8 cellular contexts compared by ENCODE assay signal in genomic region chr6:11354019-11354418, GRCh38.
DNase-seq lines count a peak whose midpoint lies in the region; ATAC-seq and TF ChIP-seq lines count a peak whose summit lies in the region.

No MANE protein-coding gene starts in this region.

- H3K9me3 Mint-ChIP-seq in activated CD4-positive, alpha-beta T cell treated with anti-CD3 and anti-CD28 coated beads, Interleukin-2, amount 10 ng/mL, durations not matched to agents 7 days and 5 days: peaks cover 27% of the 10 kb centered on the region

- POLR2A ChIA-PET in activated CD4-positive, alpha-beta T cell treated with anti-CD3 and anti-CD28 coated beads, Interleukin-2, amount 10 ng/mL, durations not matched to agents 7 days and 5 days (lab: Charles Lee): interaction anchor here (0.7 to 1.3 kb wide), 2 partner anchors 13 to 96 kb away, joined by 7 to 10 read pairs; no protein-coding TSS in a partner anchor

- H3K27ac ChIP-seq in coronary artery (peak overlapping the region; percentile 86 to 94), uterus (peak overlapping the region; percentile 78 to 84)

- peak overlapping the region; percentile 5 for H3K4me3 Mint-ChIP-seq in activated CD4-positive, alpha-beta T cell treated with anti-CD3 and anti-CD28 coated beads, Interleukin-2, amount 10 ng/mL, durations not matched to agents 7 days and 5 days

- H3K4me1 ChIP-seq in uterus: peaks cover 0 to 5% of the 10 kb centered on the region in 2 donors

- ATAC-seq in GM21786 (IDR thresholded peaks at IDR 0.05; ENCODE audit: unreplicated experiment): peak; percentile 46

- TF ChIP-seq POLR2A in uterus (IDR thresholded peaks at IDR 0.05): peak in 1 of 2 donors; percentile 15

- peaks cover 60% of the 10 kb centered on the region for H3K4me1 Mint-ChIP-seq in activated CD4-positive, alpha-beta T cell treated with anti-CD3 and anti-CD28 coated beads, Interleukin-2, amount 10 ng/mL, durations not matched to agents 7 days and 5 days

- H3K27me3 ChIP-seq in uterus: no peaks in the 10 kb centered on the region

- H3K4me3 ChIP-seq in coronary artery: no peak overlapping the region
- H3K4me3 ChIP-seq in uterus: no peak overlapping the region

- H3K27ac Mint-ChIP-seq in activated CD4-positive, alpha-beta T cell treated with anti-CD3 and anti-CD28 coated beads, Interleukin-2, amount 10 ng/mL, durations not matched to agents 7 days and 5 days: peak overlapping the region; percentile 58

- H3K27me3 Mint-ChIP-seq in activated CD4-positive, alpha-beta T cell treated with anti-CD3 and anti-CD28 coated beads, Interleukin-2, amount 10 ng/mL, durations not matched to agents 7 days and 5 days: no peaks in the 10 kb centered on the region

- peaks cover 74% of the 10 kb centered on the region for H3K36me3 Mint-ChIP-seq in activated CD4-positive, alpha-beta T cell treated with anti-CD3 and anti-CD28 coated beads, Interleukin-2, amount 10 ng/mL, durations not matched to agents 7 days and 5 days (ENCODE audit: low read depth)

- no peaks in the 10 kb centered on the region for H3K36me3 ChIP-seq in uterus

- TF ChIP-seq CTCF in coronary artery (IDR thresholded peaks at IDR 0.05) (no peak), uterus (IDR thresholded peaks at IDR 0.05) (no peak)

- intact Hi-C loops in posterior cingulate gyrus (cut with DNase I): no loop called here
- intact Hi-C loops in uterus (cut with DNase I; ENCODE audit: low total_unique reads): no loop called here

- CTCF ChIA-PET in activated CD4-positive, alpha-beta T cell treated with anti-CD3 and anti-CD28 coated beads, Interleukin-2, amount 10 ng/mL, durations not matched to agents 7 days and 5 days (lab: Charles Lee): interaction anchor here (0.7 to 2.6 kb wide), 10 partner anchors 9 to 182 kb away, joined by 3 to 10 read pairs (median 4); no protein-coding TSS in a partner anchor

- DNase-seq in activated CD4-positive, alpha-beta T cell treated with anti-CD3 and anti-CD28 coated beads, Interleukin-2, amount 10 ng/mL, durations not matched to agents 7 days and 5 days: peak; percentile 50
- DNase-seq in coronary artery (ENCODE audit: low spot score) (peak; percentile 95), posterior cingulate gyrus (peak in 8 of 10 donors; percentile 30 to 90 (median 66)), uterus (peak; percentile 61 to 85), NOMO-1 treated with DMSO at 0.1 percent for 48 hours (lab: John Stamatoyannopoulos, UW; ENCODE audit: unreplicated experiment) (no peak), NCI-H187 treated with DMSO at 0.1 percent for 48 hours (lab: John Stamatoyannopoulos, UW) (no peak), NCI-H1105 treated with DMSO at 0.1 percent for 48 hours (lab: John Stamatoyannopoulos, UW) (no peak)

- H3K9me3 ChIP-seq in uterus: no peaks in the 10 kb centered on the region

Comparison
In these comparisons a context has a peak if more than half of its experiments do, and no peak if none do; other contexts are left out.
1. DNase-seq: peak in activated CD4-positive, alpha-beta T cell treated with anti-CD3 and anti-CD28 coated beads, Interleukin-2, amount 10 ng/mL, durations not matched to agents 7 days and 5 days (single experiment), coronary artery (single experiment), posterior cingulate gyrus (8 of 10) and uterus (2 of 2); none in NOMO-1 treated with DMSO at 0.1 percent for 48 hours (single experiment), NCI-H187 treated with DMSO at 0.1 percent for 48 hours (single experiment) and NCI-H1105 treated with DMSO at 0.1 percent for 48 hours (single experiment).